Comparison of ENCODE assay signal across 20 cellular contexts in genomic region chr17:81424613-81425017, GRCh38.
"Had no signal": no experiment of that assay in that cellular context is flagged by ENCODE, and none has a peak within 500 bp of the region (broad histone marks: within the 10 kb centered on the region; RNA-seq: fewer than 3 reads in every experiment).

No MANE protein-coding gene starts in this region.

- ATAC-seq: left lobe of liver, upper lobe of right lung, WTC11 had no signal

- H3K27me3 ChIP-seq: right atrium auricular region had no signal

- H3K4me3 ChIP-seq: lung, prostate gland, right atrium auricular region, skin epidermis, stomach, thoracic aorta, upper lobe of right lung had no signal

- H3K9me3 ChIP-seq: prostate gland, right atrium auricular region, stomach, thoracic aorta, upper lobe of right lung had no signal

- H3K27ac ChIP-seq: prostate gland had no signal

- DNase-seq: activated CD4-positive, alpha-beta memory T cell treated with anti-CD3 and anti-CD28 coated beads for 36 hours; activated CD4-positive, alpha-beta T cell treated with anti-CD3 and anti-CD28 coated beads for 4 hours; activated effector memory CD4-positive, alpha-beta T cell treated with anti-CD3 and anti-CD28 coated beads, Interleukin-2, amount 50 U/mL, for 16 hours; activated T-cell treated with anti-CD3 and anti-CD28 coated beads, Interleukin-2, amount 50 U/mL, for 48 hours; cerebellar nuclear complex; cortex of kidney; erythroblast; head of caudate nucleus; stimulated activated CD4-positive, alpha-beta T cell treated with anti-CD3 and anti-CD28 coated beads, Interleukin-2, amount 100 ng/mL, for 48 hours; stomach; upper lobe of right lung had no signal

- H3K36me3 ChIP-seq: prostate gland, right atrium auricular region, stomach, thoracic aorta, upper lobe of right lung had no signal

- FAIRE-seq: bronchial epithelial cell, frontal cortex had no signal
